Comparison of ENCODE assay signal across 1 cellular context in the genomic region with DNA sequence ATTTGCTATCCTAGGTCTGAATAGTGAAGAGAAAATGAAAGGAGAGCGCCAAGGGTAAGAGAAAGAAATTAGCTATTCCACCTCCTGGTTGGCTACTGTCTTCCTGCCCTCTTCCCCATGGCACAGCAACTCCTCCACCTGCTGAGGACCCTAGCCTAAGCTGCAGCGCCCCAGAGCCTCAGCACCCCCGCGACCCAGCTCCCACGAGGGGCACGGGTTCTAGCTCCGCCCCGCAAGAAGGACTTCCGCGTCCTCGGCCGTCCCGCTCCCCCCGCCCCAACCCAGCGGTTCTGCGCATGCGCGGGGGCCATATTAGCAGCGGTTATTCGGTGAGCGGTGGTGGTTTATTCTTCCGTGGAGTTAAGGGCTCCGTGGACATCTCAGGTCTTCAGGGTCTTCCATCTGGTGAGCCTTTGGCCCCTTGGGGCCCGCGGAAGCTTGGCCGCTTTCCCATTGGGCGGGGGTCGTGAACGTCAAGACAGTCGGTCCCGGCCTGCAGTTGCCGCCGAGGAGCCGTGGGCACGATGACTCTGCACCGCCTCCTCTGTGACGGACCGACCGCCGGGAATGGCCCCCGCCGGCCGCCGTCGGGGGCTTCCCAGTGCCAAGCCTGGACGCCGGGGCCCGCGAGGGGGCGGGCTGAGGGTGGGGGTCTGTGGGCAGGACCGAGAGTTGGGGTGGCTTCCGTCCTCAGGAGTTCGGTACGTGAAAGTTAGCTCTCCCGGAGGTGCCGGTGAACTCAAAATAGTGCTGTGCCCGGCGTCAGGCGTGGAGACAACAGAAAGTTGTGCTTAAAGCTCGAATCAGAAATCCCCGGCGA.
TF ChIP-seq lines count a peak whose summit lies in the region.

PSMA4 (plus strand) TSS at position 310 of the 820 bp plus-strand sequence. CDS start 1,484 bp downstream, outside the sequence.

TF ChIP-seq in neural cell, 6 proteins besides CTCF, POLR2A, EP300 and RAD21 (continued from another document):
- TF ChIP-seq, protein P1, sequence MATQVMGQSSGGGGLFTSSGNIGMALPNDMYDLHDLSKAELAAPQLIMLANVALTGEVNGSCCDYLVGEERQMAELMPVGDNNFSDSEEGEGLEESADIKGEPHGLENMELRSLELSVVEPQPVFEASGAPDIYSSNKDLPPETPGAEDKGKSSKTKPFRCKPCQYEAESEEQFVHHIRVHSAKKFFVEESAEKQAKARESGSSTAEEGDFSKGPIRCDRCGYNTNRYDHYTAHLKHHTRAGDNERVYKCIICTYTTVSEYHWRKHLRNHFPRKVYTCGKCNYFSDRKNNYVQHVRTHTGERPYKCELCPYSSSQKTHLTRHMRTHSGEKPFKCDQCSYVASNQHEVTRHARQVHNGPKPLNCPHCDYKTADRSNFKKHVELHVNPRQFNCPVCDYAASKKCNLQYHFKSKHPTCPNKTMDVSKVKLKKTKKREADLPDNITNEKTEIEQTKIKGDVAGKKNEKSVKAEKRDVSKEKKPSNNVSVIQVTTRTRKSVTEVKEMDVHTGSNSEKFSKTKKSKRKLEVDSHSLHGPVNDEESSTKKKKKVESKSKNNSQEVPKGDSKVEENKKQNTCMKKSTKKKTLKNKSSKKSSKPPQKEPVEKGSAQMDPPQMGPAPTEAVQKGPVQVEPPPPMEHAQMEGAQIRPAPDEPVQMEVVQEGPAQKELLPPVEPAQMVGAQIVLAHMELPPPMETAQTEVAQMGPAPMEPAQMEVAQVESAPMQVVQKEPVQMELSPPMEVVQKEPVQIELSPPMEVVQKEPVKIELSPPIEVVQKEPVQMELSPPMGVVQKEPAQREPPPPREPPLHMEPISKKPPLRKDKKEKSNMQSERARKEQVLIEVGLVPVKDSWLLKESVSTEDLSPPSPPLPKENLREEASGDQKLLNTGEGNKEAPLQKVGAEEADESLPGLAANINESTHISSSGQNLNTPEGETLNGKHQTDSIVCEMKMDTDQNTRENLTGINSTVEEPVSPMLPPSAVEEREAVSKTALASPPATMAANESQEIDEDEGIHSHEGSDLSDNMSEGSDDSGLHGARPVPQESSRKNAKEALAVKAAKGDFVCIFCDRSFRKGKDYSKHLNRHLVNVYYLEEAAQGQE (IDR thresholded peaks at IDR 0.05; ENCODE audit: borderline replicate concordance) = peak; percentile 93
TF ChIP-seq in neural cell: peak in this region for 4.
